14 cellular contexts compared by ENCODE assay signal in genomic region chrX:102767287-102767686, GRCh38.
"Had no signal": no experiment of that assay in that cellular context is flagged by ENCODE, and none has a peak within 500 bp of the region (broad histone marks: within the 10 kb centered on the region; RNA-seq: fewer than 3 reads in every experiment).

No MANE protein-coding gene starts in this region.

- H3K9me3 ChIP-seq: colonic mucosa, esophagus muscularis mucosa, right atrium auricular region, SK-N-SH, uterus had no signal

- H3K36me3 ChIP-seq: colonic mucosa, esophagus muscularis mucosa, right atrium auricular region, tibial artery, uterus had no signal

- DNase-seq: activated CD4-positive, alpha-beta T cell treated with anti-CD3 and anti-CD28 coated beads, Interleukin-2, amount 50 U/mL, for 4 hours; activated gamma-delta T cell treated with Interleukin-2 at 50 U/mL for 16 hours; caudate nucleus; colonic mucosa; left colon; SK-N-SH; stimulated activated CD4-positive, alpha-beta T cell treated with anti-CD3 and anti-CD28 coated beads, Interleukin-15, amount 100 ng/mL, for 24 hours; stimulated activated CD4-positive, alpha-beta T cell treated with anti-CD3 and anti-CD28 coated beads, Interleukin-4, amount 100 ng/mL, for 1 hour; stimulated activated naive CD4-positive, alpha-beta T cell; tibial artery; uterus had no signal

- H3K4me1 ChIP-seq: colonic mucosa, right atrium auricular region, uterus had no signal

- ATAC-seq: left colon had no signal

- H3K27me3 ChIP-seq: colonic mucosa, esophagus muscularis mucosa, right atrium auricular region, tibial artery, uterus had no signal

- H3K4me3 ChIP-seq: colonic mucosa, esophagus muscularis mucosa, lung, right atrium auricular region, tibial artery, uterus had no signal

- H3K27ac ChIP-seq: colonic mucosa, esophagus muscularis mucosa, right atrium auricular region, tibial artery, uterus had no signal
